11 cellular contexts compared by ENCODE assay signal in the genomic region with DNA sequence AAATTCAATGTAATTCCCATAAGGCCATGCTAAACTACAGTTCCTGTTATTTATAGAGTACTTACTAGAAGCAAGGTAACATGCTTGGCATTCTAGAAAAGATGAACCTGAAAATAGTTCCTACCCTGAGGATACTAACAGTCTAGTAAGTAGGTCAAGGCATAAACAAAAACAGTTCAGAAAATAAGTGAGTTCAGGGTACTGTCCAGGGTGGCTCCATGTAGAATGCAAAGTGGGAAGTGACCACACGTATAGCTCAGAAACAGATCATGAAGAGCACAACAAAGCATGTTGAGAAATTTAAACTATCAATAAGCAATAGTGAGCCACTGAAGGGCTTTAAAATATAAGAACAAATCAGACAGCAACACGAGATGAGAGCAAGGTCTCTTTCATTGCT. TPM values are rescaled to one million over a fixed set of nuclear protein-coding genes. Genes with fewer than 3 reads are reported as not detected.
DNase-seq lines count a peak whose midpoint lies in the region; ATAC-seq lines count a peak whose summit lies in the region.
"Had no signal": no experiment of that assay in that cellular context is flagged by ENCODE, and none has a peak within 500 bp of the region (broad histone marks: within the 10 kb centered on the region; RNA-seq: fewer than 3 reads in every experiment).

No MANE protein-coding gene starts in this region.

- no peak for ATAC-seq in stimulated activated naive B cell treated with anti-CD40 and anti-IgM and Interleukin-4, amounts not matched to agents 10 μg/mL and 1 μg/mL and 100 μg/mL, for 72 hours (replicated peaks)
- no peak for ATAC-seq in HG03139 (IDR thresholded peaks at IDR 0.05; ENCODE audit: unreplicated experiment)
- ATAC-seq in HG03342 (IDR thresholded peaks at IDR 0.05; ENCODE audit: unreplicated experiment): no peak
- ATAC-seq: left lung had no signal

- no peaks in the 10 kb centered on the region for H3K27me3 ChIP-seq in H7 (ENCODE audit: control insufficient read depth, insufficient read depth, low read length)
- H3K27me3 ChIP-seq: left lung had no signal

- H3K27ac Mint-ChIP-seq in activated T-cell treated with anti-CD3 and anti-CD28 coated beads, Interleukin-2, amount 50 U/mL, for 24 hours: peak overlapping the region; percentile 74
- peak overlapping the region; percentile 90 for H3K27ac Mint-ChIP-seq in activated CD4-positive, alpha-beta memory T cell treated with anti-CD3 and anti-CD28 coated beads for 36 hours
- H3K27ac Mint-ChIP-seq in stimulated activated naive B cell treated with anti-CD40 and anti-IgM and Interleukin-4, amounts not matched to agents 10 μg/mL and 1 μg/mL and 100 μg/mL, for 72 hours: peak overlapping the region; percentile 87

- CTCF ChIA-PET in activated CD4-positive, alpha-beta memory T cell treated with anti-CD3 and anti-CD28 coated beads for 36 hours (lab: Charles Lee): interaction anchor here (1.2 to 1.3 kb wide), 2 partner anchors 10 to 121 kb away, joined by 3 read pairs; no protein-coding TSS in a partner anchor

- H3K9me3 Mint-ChIP-seq in activated T-cell treated with anti-CD3 and anti-CD28 coated beads, Interleukin-2, amount 50 U/mL, for 24 hours: no peaks in the 10 kb centered on the region
- no peaks in the 10 kb centered on the region for H3K9me3 Mint-ChIP-seq in activated CD4-positive, alpha-beta memory T cell treated with anti-CD3 and anti-CD28 coated beads for 36 hours
- H3K9me3 Mint-ChIP-seq in stimulated activated naive B cell treated with anti-CD40 and anti-IgM and Interleukin-4, amounts not matched to agents 10 μg/mL and 1 μg/mL and 100 μg/mL, for 72 hours: no peaks in the 10 kb centered on the region

- H3K4me3 ChIP-seq in H7 (ENCODE audit: insufficient read depth, low read depth, low read length): no peak overlapping the region

- no peak for DNase-seq in activated T-cell treated with anti-CD3 and anti-CD28 coated beads, Interleukin-2, amount 50 U/mL, for 24 hours
- no peak for DNase-seq in activated T-cell treated with anti-CD3 and anti-CD28 coated beads, Interleukin-2, amount 50 U/mL, for 1 hour
- DNase-seq in activated CD4-positive, alpha-beta memory T cell treated with anti-CD3 and anti-CD28 coated beads for 36 hours: no peak
- peak; percentile 13 for DNase-seq in foreskin melanocyte
- no peak for DNase-seq in stimulated activated naive B cell treated with anti-CD40 and anti-IgM and Interleukin-4, amounts not matched to agents 10 μg/mL and 1 μg/mL and 100 μg/mL, for 72 hours
- DNase-seq in H7: no peak
- DNase-seq: left lung; NCI-H526 treated with DMSO at 0.1 percent for 48 hours; stimulated activated CD8-positive, alpha-beta memory T cell treated with anti-CD3 and anti-CD28 coated beads, Interleukin-4, amount 100 ng/mL, for 48 hours had no signal

- peaks cover 62% of the 10 kb centered on the region for H3K4me1 Mint-ChIP-seq in activated T-cell treated with anti-CD3 and anti-CD28 coated beads, Interleukin-2, amount 50 U/mL, for 24 hours (ENCODE audit: low read depth)
- H3K4me1 Mint-ChIP-seq in activated CD4-positive, alpha-beta memory T cell treated with anti-CD3 and anti-CD28 coated beads for 36 hours (ENCODE audit: low read depth): peaks cover 57% of the 10 kb centered on the region
- H3K4me1 Mint-ChIP-seq in stimulated activated naive B cell treated with anti-CD40 and anti-IgM and Interleukin-4, amounts not matched to agents 10 μg/mL and 1 μg/mL and 100 μg/mL, for 72 hours: peaks cover 32 to 55% of the 10 kb centered on the region in 2 donors

- intact Hi-C loops in activated CD4-positive, alpha-beta memory T cell treated with anti-CD3 and anti-CD28 coated beads for 36 hours (cut with micrococcal nuclease): no loop called here

- H3K4me3 Mint-ChIP-seq in activated T-cell treated with anti-CD3 and anti-CD28 coated beads, Interleukin-2, amount 50 U/mL, for 24 hours: peak overlapping the region; percentile 96
- peak overlapping the region; percentile 28 for H3K4me3 Mint-ChIP-seq in activated CD4-positive, alpha-beta memory T cell treated with anti-CD3 and anti-CD28 coated beads for 36 hours
- H3K4me3 Mint-ChIP-seq in stimulated activated naive B cell treated with anti-CD40 and anti-IgM and Interleukin-4, amounts not matched to agents 10 μg/mL and 1 μg/mL and 100 μg/mL, for 72 hours: peak overlapping the region; percentile 55 to 66

- peaks cover 47% of the 10 kb centered on the region for H3K36me3 Mint-ChIP-seq in activated T-cell treated with anti-CD3 and anti-CD28 coated beads, Interleukin-2, amount 50 U/mL, for 24 hours (ENCODE audit: low read depth)
- peaks cover 8% of the 10 kb centered on the region for H3K36me3 Mint-ChIP-seq in activated CD4-positive, alpha-beta memory T cell treated with anti-CD3 and anti-CD28 coated beads for 36 hours
- peaks cover 13 to 16% of the 10 kb centered on the region in 2 donors for H3K36me3 Mint-ChIP-seq in stimulated activated naive B cell treated with anti-CD40 and anti-IgM and Interleukin-4, amounts not matched to agents 10 μg/mL and 1 μg/mL and 100 μg/mL, for 72 hours

- POLR2A ChIA-PET in activated CD4-positive, alpha-beta memory T cell treated with anti-CD3 and anti-CD28 coated beads for 36 hours (lab: Charles Lee): interaction anchor here (0.8 kb wide), 1 partner anchor 49 kb away, joined by 3 read pairs; no protein-coding TSS in a partner anchor

- no peaks in the 10 kb centered on the region for H3K36me3 ChIP-seq in H7 (replicated peaks; ENCODE audit: control insufficient read depth, insufficient read depth, low read length)
- H3K36me3 ChIP-seq: left lung had no signal

- H3K27me3 Mint-ChIP-seq in activated T-cell treated with anti-CD3 and anti-CD28 coated beads, Interleukin-2, amount 50 U/mL, for 24 hours: no peaks in the 10 kb centered on the region
- H3K27me3 Mint-ChIP-seq in activated CD4-positive, alpha-beta memory T cell treated with anti-CD3 and anti-CD28 coated beads for 36 hours: no peaks in the 10 kb centered on the region
- no peaks in the 10 kb centered on the region for H3K27me3 Mint-ChIP-seq in stimulated activated naive B cell treated with anti-CD40 and anti-IgM and Interleukin-4, amounts not matched to agents 10 μg/mL and 1 μg/mL and 100 μg/mL, for 72 hours

RNA-seq across cellular contexts. Expression of a gene that starts 2.3 kb away (rescaled TPM):
- total RNA-seq in activated CD4-positive, alpha-beta memory T cell treated with anti-CD3 and anti-CD28 coated beads for 36 hours: 100 to 1,000 TPM; 189 to 201 TPM
- 151 and 240 TPM in 2 replicates for total RNA-seq in H7 (2014; rRNA removed; shearing (Covaris generic))

RNA-seq across cellular contexts. Expression of a gene that starts 47.2 kb away (rescaled TPM):
- total RNA-seq in activated CD4-positive, alpha-beta memory T cell treated with anti-CD3 and anti-CD28 coated beads for 36 hours: 10 to 100 TPM; 51.8 to 56.4 TPM
- 23.0 and 38.4 TPM in 2 replicates for total RNA-seq in H7 (2014; rRNA removed; shearing (Covaris generic))

Comparison
In these comparisons a context has a peak if more than half of its experiments do, and no peak if none do; other contexts are left out.
1. H3K4me3 Mint-ChIP-seq: peak in every context shown above with its lines; median percentile 96 in activated T-cell treated with anti-CD3 and anti-CD28 coated beads, Interleukin-2, amount 50 U/mL, for 24 hours; 60 in stimulated activated naive B cell treated with anti-CD40 and anti-IgM and Interleukin-4, amounts not matched to agents 10 μg/mL and 1 μg/mL and 100 μg/mL, for 72 hours; 28 in activated CD4-positive, alpha-beta memory T cell treated with anti-CD3 and anti-CD28 coated beads for 36 hours.